8 cellular contexts compared by ENCODE assay signal in genomic region chr11:128694618-128695481, GRCh38. TPM values are rescaled to one million over a fixed set of nuclear protein-coding genes. Genes with fewer than 3 reads are reported as not detected.
DNase-seq lines count a peak whose midpoint lies in the region; ATAC-seq, FAIRE-seq and TF ChIP-seq lines count a peak whose summit lies in the region.

No MANE protein-coding gene starts in this region.

- in situ Hi-C loops in GM12878 (cut with MboI): no loop called here

- FAIRE-seq in GM12878 (lab: Jason Lieb, UNC): no peak

- peak overlapping the region; percentile 92 for H3K9ac ChIP-seq in GM12878 (ENCODE audit: control insufficient read depth, insufficient read depth, low read length)

- RAD21 ChIA-PET in GM12878 (lab: Charles Lee; ENCODE audit: unreplicated experiment): interaction anchor here (1.0 to 1.9 kb wide), 13 partner anchors 15 to 136 kb away, joined by 3 to 12 read pairs (median 5); no protein-coding TSS in a partner anchor

- TF ChIP-seq EP300 in GM12878 (IDR thresholded peaks at IDR 0.05; ENCODE audit: borderline replicate concordance in 1 of 2, control insufficient read depth in 1 of 2, low read depth in 2 of 2, low read length in 2 of 2): no peak

- TF ChIP-seq POLR2A in GM12878 (IDR thresholded peaks at IDR 0.05; ENCODE audit: low read depth, low read length): no peak

- H3K4me1 ChIP-seq in A673 (ENCODE audit: insufficient read depth, low read length, poor library complexity, severe bottlenecking) (peaks cover 10% of the 10 kb centered on the region), GM12878 (ENCODE audit: control insufficient read depth, insufficient read depth, low read length) (peaks cover 26% of the 10 kb centered on the region)

- H3K4me2 ChIP-seq in GM12878 (ENCODE audit: control insufficient read depth, insufficient read depth): peak overlapping the region; percentile 92

- no peaks in the 10 kb centered on the region for H4K20me1 ChIP-seq in GM12878 (ENCODE audit: control insufficient read depth, insufficient read depth)

- intact Hi-C loops in A673 (cut with micrococcal nuclease; ENCODE audit: unreplicated experiment) (no loop called here), GM12878 (cut with micrococcal nuclease; ENCODE audit: unreplicated experiment) (loop anchor here (1.0 to 5.0 kb wide), 3 partner anchors 38 to 137 kb away; no protein-coding TSS in a partner anchor)

- H3K79me2 ChIP-seq in GM12878 (ENCODE audit: control insufficient read depth, insufficient read depth, low read length): peaks cover 65% of the 10 kb centered on the region

- SMC1A ChIA-PET in GM12878 (lab: Charles Lee; ENCODE audit: uncharacterized antibody, unreplicated experiment): interaction anchor here (0.7 to 2.1 kb wide), 14 partner anchors 10 to 136 kb away, joined by 3 to 26 read pairs (median 6); no protein-coding TSS in a partner anchor

- ATAC-seq in GM19372 (IDR thresholded peaks at IDR 0.05; ENCODE audit: low read depth, unreplicated experiment): peak; percentile 29
- ATAC-seq in GM12878: peak; percentile 45
- ATAC-seq in GM18873 (IDR thresholded peaks at IDR 0.05; ENCODE audit: low FRiP score, unreplicated experiment): no peak

- no TSS peak for BruUV-seq in A673 (replicated peaks; lab: Mats Ljungman, UMichigan)
- no TSS peak for BruUV-seq in GM12878 (replicated peaks; lab: Mats Ljungman, UMichigan)

- H3K27me3 ChIP-seq in A673 (replicated peaks; ENCODE audit: insufficient read depth, low read depth, low read length, poor library complexity): peaks cover 94% of the 10 kb centered on the region
- H3K27me3 ChIP-seq in GM12878 (replicated peaks in 1 of 2; ENCODE audit: control insufficient read depth in 2 of 2, insufficient read depth in 2 of 2, low read length in 1 of 2): no peaks in the 10 kb centered on the region

- POLR2A ChIA-PET in A673 (lab: Charles Lee; ENCODE audit: low non-redundant PET) (no interaction called here), GM12878 (lab: Charles Lee) (interaction anchor here (0.8 to 2.2 kb wide), 5 partner anchors 24 to 137 kb away, joined by 3 to 8 read pairs (median 3); no protein-coding TSS in a partner anchor)

- CTCF ChIA-PET in A673 (lab: Charles Lee): interaction anchor here (0.6 kb wide), 1 partner anchor 63 kb away, joined by 4 read pairs; no protein-coding TSS in a partner anchor
- CTCF ChIA-PET in GM12878 (lab: Yijun Ruan, JAX): interaction anchor here (1.0 to 1.9 kb wide), 9 partner anchors 12 to 212 kb away, joined by 3 to 16 read pairs (median 4); no protein-coding TSS in a partner anchor

- TF ChIP-seq RAD21 in GM12878 (IDR thresholded peaks at IDR 0.05; ENCODE audit: insufficient read depth, low read depth, low read length): no peak

- DNase-seq in A673 (ENCODE audit: low spot score) (peak; percentile 17), NAMALWA (ENCODE audit: low spot score) (peak; percentile 49), GM12878 (ENCODE audit: low read depth, low spot score) (no peak), left kidney (ENCODE audit: low read depth, low spot score) (peak; percentile 65), GF-D8 (lab: John Stamatoyannopoulos, UW) (no peak)

- H3K36me3 ChIP-seq in A673 (ENCODE audit: insufficient read depth, low read length, poor library complexity, severe bottlenecking) (no peaks in the 10 kb centered on the region), GM12878 (ENCODE audit: control insufficient read depth in 2 of 2, insufficient read depth in 2 of 2, low read length in 1 of 2) (peaks cover 0 to 6% of the 10 kb centered on the region in 2 experiments; a peak in 1 of 4 replicates)

- peak overlapping the region; percentile 45; the same call in 1 of the 2 replicates for H2AFZ ChIP-seq in GM12878 (ENCODE audit: control insufficient read depth, low read depth, low read length)

- WGBS in GM12878 (ENCODE audit: insufficient coverage, insufficient replicate concordance, low lambda C conversion rate, missing lambda C conversion rate): under 1% methylated on average over 53 of the region's 70 CpGs

- H3K4me3 ChIP-seq in A673 (ENCODE audit: low read depth, low read length, poor library complexity, severe bottlenecking) (peak overlapping the region; percentile 38), GM12878 (peak overlapping the region; percentile 95)

- TF ChIP-seq CTCF in A673 (conservative IDR thresholded peaks at IDR 0.05; ENCODE audit: low read depth, low read length) (no peak), GM12878 (IDR thresholded peaks at IDR 0.05 in 2 of 3, conservative IDR thresholded peaks at IDR 0.05 in 1 of 3; ENCODE audit: control insufficient read depth in 2 of 3, extremely low read depth in 1 of 3, insufficient read depth in 1 of 3, low read depth in 3 of 3, low read length in 3 of 3) (no peak)

- H3K9me3 ChIP-seq in A673 (ENCODE audit: low read depth, low read length, poor library complexity, severe bottlenecking) (no peaks in the 10 kb centered on the region), GM12878 (replicated peaks; ENCODE audit: control insufficient read depth, insufficient read depth, low read length) (peaks cover 1% of the 10 kb centered on the region; the same call in 1 of the 3 replicates)

- no peak overlapping the region for H3K27ac ChIP-seq in A673 (ENCODE audit: low read depth, low read length, poor library complexity, severe bottlenecking)
- peak overlapping the region; percentile 81 for H3K27ac ChIP-seq in GM12878 (ENCODE audit: control insufficient read depth, insufficient read depth)
- H3K27ac ChIP-seq in temporal lobe (ENCODE audit: low read depth, low read length): peak overlapping the region; percentile 27

TF ChIP-seq in GM12878, 131 proteins besides CTCF, POLR2A, EP300 and RAD21 (continues in another document):
- TF ChIP-seq TCF7 (IDR thresholded peaks at IDR 0.05; ENCODE audit: borderline replicate concordance) (no peak), MTA3 (IDR thresholded peaks at IDR 0.05; ENCODE audit: borderline replicate concordance, low read length) (no peak), E2F8 (IDR thresholded peaks at IDR 0.05; ENCODE audit: low read depth, partially characterized antibody) (no peak), REST (IDR thresholded peaks at IDR 0.05; ENCODE audit: low read depth, low read length) (no peak)

RNA-seq across cellular contexts. Expression of gene FLI1, which starts 1.0 kb away (rescaled TPM):
- 51.9 and 56.1 TPM in 2 replicates for total RNA-seq in A673 (2021)
- total RNA-seq in GM12878 (2013; cell fraction: nucleolus; rRNA removed): 26.5 and 33.7 TPM in 2 replicates
- total RNA-seq in GM12878 (2014; rRNA removed): 37.7 and 38.5 TPM in 2 replicates
- 35.7 and 37.6 TPM in 2 replicates for total RNA-seq in GM12878 (2014; rRNA removed; fragmentation: Illumina TruSeq; extraction: Trizol)
- 50.6 and 53.3 TPM in 2 replicates for total RNA-seq in GM12878 (2021)
- polyA plus RNA-seq in GM12878 (2011; ENCODE audit: low read depth): 8.6 TPM
- 24.7 and 38.0 TPM in 2 replicates for polyA plus RNA-seq in GM12878 (2011; rRNA removed)
- 21.8 and 39.8 TPM in 2 replicates for polyA plus RNA-seq in GM12878 (2011; cell fraction: cytosol; rRNA removed)
- polyA plus RNA-seq in GM12878 (2011; cell fraction: nucleus; rRNA removed): 20.0 and 24.1 TPM in 2 replicates
- polyA plus RNA-seq in GM12878 (2012): 28.8 and 36.2 TPM in 2 replicates
- 37.9 and 46.3 TPM in 2 replicates for polyA plus RNA-seq in GM12878 (2014; fragmentation: Illumina TruSeq; extraction: Trizol)
- polyA plus RNA-seq in GM12878 (2014; fragmentation: Nextera tagmentation; extraction: Ambion mirVana): 10 to 100 TPM; 12.5 to 15.8 TPM
- 58.8 and 61.9 TPM in 2 replicates for polyA plus RNA-seq in GM12878 (2014; rRNA removed)
- polyA plus RNA-seq in GM12878 (2016; fragmentation: Nextera tagmentation; extraction: Ambion mirVana): 10 to 100 TPM; 39.1 to 44.8 TPM
- 65.9 and 70.0 TPM in 2 replicates for polyA minus RNA-seq in GM12878 (2011; rRNA and poly(A)+ RNA removed)
- polyA minus RNA-seq in GM12878 (2011; cell fraction: cytosol; rRNA and poly(A)+ RNA removed): 19.4 and 27.8 TPM in 2 replicates
- 12.7 and 34.6 TPM in 2 replicates for polyA minus RNA-seq in GM12878 (2011; cell fraction: nucleus; rRNA and poly(A)+ RNA removed)
- 3.0 TPM for total RNA-seq in temporal lobe

Comparison
In these comparisons a context has a peak if more than half of its experiments do, and no peak if none do; other contexts are left out.
1. DNase-seq: peak in A673 (single experiment), NAMALWA (single experiment) and left kidney (single experiment); none in GM12878 (single experiment) and GF-D8 (single experiment).